In the genomic region with DNA sequence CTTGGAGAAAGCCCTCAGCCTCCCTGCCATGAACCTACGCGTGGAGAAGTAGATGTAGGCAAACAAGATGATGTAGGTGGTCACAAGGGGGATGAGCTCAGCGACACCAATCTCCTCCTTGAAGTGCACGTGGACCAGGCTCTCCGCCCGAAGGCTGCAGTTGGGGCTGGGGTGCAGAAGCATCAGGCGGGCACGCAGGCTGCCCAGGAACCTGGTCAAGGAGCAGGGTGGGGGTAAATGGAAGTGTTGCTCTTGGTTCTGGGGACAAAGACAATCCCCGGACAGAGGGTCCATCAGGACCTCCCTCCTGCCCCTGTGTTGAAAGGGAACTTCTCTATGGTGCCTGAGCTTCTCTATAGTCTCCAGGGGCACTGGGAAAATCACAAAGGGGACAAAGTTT, we compare ENCODE assay signal across 21 cellular contexts. TPM values are rescaled to one million over a fixed set of nuclear protein-coding genes. Genes with fewer than 3 reads are reported as not detected.
A peak's percentile ranks its signal among the peaks of the same experiment; 100 is the strongest.
DNase-seq lines count a peak whose midpoint lies in the region; ATAC-seq and TF ChIP-seq lines count a peak whose summit lies in the region.
"Had no signal": no experiment of that assay in that cellular context is flagged by ENCODE, and none has a peak within 500 bp of the region (broad histone marks: within the 10 kb centered on the region; RNA-seq: fewer than 3 reads in every experiment).

No MANE protein-coding gene starts in this region.

- peaks cover 28 to 36% of the 10 kb centered on the region in 2 donors for H3K4me1 ChIP-seq in mucosa of rectum (ENCODE audit: control insufficient read depth in 2 of 2, insufficient read depth in 2 of 2, low read length in 2 of 2)
- peaks cover 15 to 32% (median 29%) of the 10 kb centered on the region in 4 donors for H3K4me1 ChIP-seq in transverse colon
- H3K4me1 ChIP-seq in Karpas-422 (ENCODE audit: low read length), result peaks cover 17% of the 10 kb centered on the region

- in situ Hi-C loops in transverse colon (cut with MboI; ENCODE audit: low pct_ligation_motif_present in 1 of 4, low pct_unique_long_range_greater_than_20kb in 1 of 4, low sequenced_read_pairs in 3 of 4), result no loop called here

- no peak overlapping the region for H3K4me3 Mint-ChIP-seq in activated T-cell treated with anti-CD3 and anti-CD28 coated beads, Interleukin-2, amount 50 U/mL, for 24 hours
- H3K4me3 Mint-ChIP-seq in activated T-cell treated with anti-CD3 and anti-CD28 coated beads, Interleukin-2, amount 50 U/mL, for 4 hours, result no peak overlapping the region
- H3K4me3 Mint-ChIP-seq: B cell; CD4-positive, CD25-positive, alpha-beta regulatory T cell had no signal

- H3K36me3 ChIP-seq in mucosa of rectum (ENCODE audit: control insufficient read depth in 2 of 2, insufficient read depth in 2 of 2, low read length in 2 of 2) (peaks cover 33 to 61% of the 10 kb centered on the region in 2 donors), transverse colon (no peaks in the 10 kb centered on the region), Karpas-422 (ENCODE audit: insufficient read depth, low read length) (peaks cover 22% of the 10 kb centered on the region)

- peaks cover 20% of the 10 kb centered on the region for H3K4me1 Mint-ChIP-seq in activated T-cell treated with anti-CD3 and anti-CD28 coated beads, Interleukin-2, amount 50 U/mL, for 24 hours (ENCODE audit: low read depth)
- peaks cover 13% of the 10 kb centered on the region for H3K4me1 Mint-ChIP-seq in activated T-cell treated with anti-CD3 and anti-CD28 coated beads, Interleukin-2, amount 50 U/mL, for 4 hours (ENCODE audit: low read depth)

- H3K27me3 ChIP-seq in mucosa of rectum (ENCODE audit: control insufficient read depth in 2 of 2, insufficient read depth in 2 of 2, low read length in 2 of 2) (no peaks in the 10 kb centered on the region), transverse colon (no peaks in the 10 kb centered on the region), Karpas-422 (ENCODE audit: low read length) (no peaks in the 10 kb centered on the region)

- WGBS in transverse colon (ENCODE audit: low coverage in 1 of 2), 2 donors, result 96 to 100% methylated on average over 2 to 9 of the region's 9 CpGs

- intact Hi-C loops in transverse colon (cut with DNase I; ENCODE audit: low total_unique reads), result no loop called here

- H3K9ac ChIP-seq in mucosa of rectum (ENCODE audit: low read depth in 1 of 2, low read length in 2 of 2) (no peak overlapping the region), Karpas-422 (ENCODE audit: low read length) (no peak overlapping the region)

- no peak for TF ChIP-seq EP300 in transverse colon (IDR thresholded peaks at IDR 0.05; ENCODE audit: low read depth)

- ATAC-seq in activated T-cell treated with anti-CD3 and anti-CD28 coated beads, Interleukin-2, amount 50 U/mL, for 4 hours, result no peak
- no peak for ATAC-seq in GM21619 (IDR thresholded peaks at IDR 0.05; ENCODE audit: unreplicated experiment)
- ATAC-seq: HCT116 had no signal

- peaks cover 75% of the 10 kb centered on the region for H3K36me3 Mint-ChIP-seq in activated T-cell treated with anti-CD3 and anti-CD28 coated beads, Interleukin-2, amount 50 U/mL, for 24 hours (ENCODE audit: low read depth)
- peaks cover 24% of the 10 kb centered on the region for H3K36me3 Mint-ChIP-seq in activated T-cell treated with anti-CD3 and anti-CD28 coated beads, Interleukin-2, amount 50 U/mL, for 4 hours (ENCODE audit: insufficient read depth)

- no peaks in the 10 kb centered on the region; the same call in 1 of the 2 replicates for H4K20me1 ChIP-seq in Karpas-422 (ENCODE audit: insufficient read depth, low read depth, low read length)

- no peak overlapping the region for H2AFZ ChIP-seq in Karpas-422 (ENCODE audit: low read length)

- peak overlapping the region; percentile 42 for H3K27ac Mint-ChIP-seq in activated T-cell treated with anti-CD3 and anti-CD28 coated beads, Interleukin-2, amount 50 U/mL, for 24 hours
- H3K27ac Mint-ChIP-seq: B cell had no signal

- H3K4me2 ChIP-seq in Karpas-422 (ENCODE audit: low read depth, low read length, poor library complexity, severe bottlenecking), result no peak overlapping the region

- H3K9me3 Mint-ChIP-seq in activated T-cell treated with anti-CD3 and anti-CD28 coated beads, Interleukin-2, amount 50 U/mL, for 24 hours, result no peaks in the 10 kb centered on the region
- no peaks in the 10 kb centered on the region for H3K9me3 Mint-ChIP-seq in activated T-cell treated with anti-CD3 and anti-CD28 coated beads, Interleukin-2, amount 50 U/mL, for 4 hours

- peak overlapping the region; percentile 77 to 84 for H3K27ac ChIP-seq in mucosa of rectum (ENCODE audit: low read depth in 2 of 2, low read length in 2 of 2)
- peak overlapping the region in 3 of 4 donors; percentile 60 to 71 (median 68) for H3K27ac ChIP-seq in transverse colon
- H3K27ac ChIP-seq in Karpas-422 (ENCODE audit: low read length), result no peak overlapping the region

- TF ChIP-seq CTCF in transverse colon (IDR thresholded peaks at IDR 0.05), result no peak

- H3K9me2 ChIP-seq in Karpas-422 (replicated peaks; ENCODE audit: insufficient read depth, low read length), result no peaks in the 10 kb centered on the region

- H3K9me3 ChIP-seq in mucosa of rectum (ENCODE audit: control insufficient read depth in 2 of 2, low read length in 2 of 2) (no peaks in the 10 kb centered on the region), transverse colon (no peaks in the 10 kb centered on the region), Karpas-422 (ENCODE audit: low read length) (no peaks in the 10 kb centered on the region)
- H3K9me3 ChIP-seq: Caco-2 had no signal

- H3K4me3 ChIP-seq in mucosa of rectum (ENCODE audit: low read length in 2 of 2) (no peak overlapping the region), transverse colon (no peak overlapping the region), Karpas-422 (ENCODE audit: low read length) (no peak overlapping the region)

- peaks cover 11% of the 10 kb centered on the region for H3K79me2 ChIP-seq in Karpas-422 (ENCODE audit: low read length)

- DNase-seq in activated T-cell treated with anti-CD3 and anti-CD28 coated beads, Interleukin-2, amount 50 U/mL, for 24 hours, result no peak
- no peak for DNase-seq in activated T-cell treated with anti-CD3 and anti-CD28 coated beads, Interleukin-2, amount 50 U/mL, for 4 hours
- DNase-seq in ecto neural progenitor cell (ENCODE audit: low spot score), result peak; percentile 19
- no peak for DNase-seq in transverse colon
- DNase-seq in SIG-M5 treated with dmso at 0.1 percent for 504 hours (lab: John Stamatoyannopoulos, UW; ENCODE audit: unreplicated experiment), result no peak
- DNase-seq in Karpas-422, result no peak
- DNase-seq: 8988T; CD4-positive, CD25-positive, alpha-beta regulatory T cell; DMS153; GDM1; KG1; MV-4-11; NCI-H1694 treated with DMSO at 0.1 percent for 48 hours; NCI-H510A; NCI-H774; SHP77 had no signal

- TF ChIP-seq POLR2A in transverse colon (IDR thresholded peaks at IDR 0.05), result no peak

- H3K27me3 Mint-ChIP-seq in activated T-cell treated with anti-CD3 and anti-CD28 coated beads, Interleukin-2, amount 50 U/mL, for 24 hours, result no peaks in the 10 kb centered on the region
- H3K27me3 Mint-ChIP-seq in activated T-cell treated with anti-CD3 and anti-CD28 coated beads, Interleukin-2, amount 50 U/mL, for 4 hours (ENCODE audit: low read depth), result no peaks in the 10 kb centered on the region
- H3K27me3 Mint-ChIP-seq: B cell; CD4-positive, CD25-positive, alpha-beta regulatory T cell had no signal

RNA-seq across cellular contexts. Expression of a gene that starts 45.1 kb away (rescaled TPM):
- total RNA-seq in activated T-cell treated with anti-CD3 and anti-CD28 coated beads, Interleukin-2, amount 50 U/mL, for 4 hours, result 10 to 100 TPM; 34.9 to 44.8 (median 42.2) TPM
- total RNA-seq in transverse colon, result 100 to 1,000 TPM in 1 of 4 donors, 10 to 100 TPM in 3; 26.9 to 199 (median 55.1) TPM
- 7.9 and 25.5 TPM in 2 replicates for total RNA-seq in Karpas-422 (2014; rRNA removed; shearing (Covaris generic); ENCODE audit: low replicate concordance)

RNA-seq across cellular contexts. Expression of a gene that starts 49.8 kb away (rescaled TPM):
- 10 to 100 TPM; 71.8 to 91.5 (median 90.1) TPM for total RNA-seq in activated T-cell treated with anti-CD3 and anti-CD28 coated beads, Interleukin-2, amount 50 U/mL, for 4 hours
- 100 to 1,000 TPM; 160 to 288 (median 198) TPM for total RNA-seq in transverse colon
- 109 and 139 TPM in 2 replicates for total RNA-seq in Karpas-422 (2014; rRNA removed; shearing (Covaris generic); ENCODE audit: low replicate concordance)
